In genomic region chr14:103444837-103445524, GRCh38 we compare ENCODE assay signal across 10 cellular contexts. TPM values are rescaled to one million over a fixed set of nuclear protein-coding genes. Genes with fewer than 3 reads are reported as not detected.
A peak's percentile ranks its signal among the peaks of the same experiment; 100 is the strongest.
DNase-seq lines count a peak whose midpoint lies in the region; ATAC-seq, FAIRE-seq and TF ChIP-seq lines count a peak whose summit lies in the region.
"Had no signal": no experiment of that assay in that cellular context is flagged by ENCODE, and none has a peak within 500 bp of the region (broad histone marks: within the 10 kb centered on the region; RNA-seq: fewer than 3 reads in every experiment).

No MANE protein-coding gene starts in this region.

- peaks cover 0 to 2% (median 0%) of the 10 kb centered on the region in 3 donors for H3K27me3 Mint-ChIP-seq in immature natural killer cell (ENCODE audit: low read depth in 3 of 3)

- peaks cover 0 to 1% (median 0%) of the 10 kb centered on the region in 6 donors for H3K9me3 Mint-ChIP-seq in immature natural killer cell

- DNase-seq in Right ventricle myocardium inferior (ENCODE audit: missing footprints), result no peak
- no peak for DNase-seq in cardiac septum (ENCODE audit: low spot score)
- DNase-seq in cerebellar cortex (ENCODE audit: low spot score), result peak; percentile 27
- DNase-seq in immature natural killer cell, result no peak
- no peak for DNase-seq in SKM-1 (lab: John Stamatoyannopoulos, UW; ENCODE audit: unreplicated experiment)
- no peak for DNase-seq in esophagus muscularis mucosa (ENCODE audit: extremely low spot score)
- no peak for DNase-seq in aorta
- DNase-seq in HTR-8/SVneo (ENCODE audit: insufficient read length, low spot score), result no peak
- DNase-seq: GF-D8, T1000 had no signal

- H3K27ac Mint-ChIP-seq in immature natural killer cell, result peak overlapping the region in 5 of 6 donors; percentile 4 to 53 (median 40)

- TF ChIP-seq EP300 in esophagus muscularis mucosa (IDR thresholded peaks at IDR 0.05), result no peak

- no peak for TF ChIP-seq POLR2A in esophagus muscularis mucosa (IDR thresholded peaks at IDR 0.05; ENCODE audit: low read depth)

- H3K9me3 ChIP-seq in esophagus muscularis mucosa, result no peaks in the 10 kb centered on the region
- no peaks in the 10 kb centered on the region for H3K9me3 ChIP-seq in aorta (ENCODE audit: control insufficient read depth, low read length)

- intact Hi-C loops in Right ventricle myocardium inferior (cut with DNase I) (loop anchor here (5.0 kb wide), 1 partner anchor 53 kb away; no protein-coding TSS in a partner anchor), cardiac septum (cut with DNase I) (no loop called here), esophagus muscularis mucosa (cut with DNase I) (no loop called here), aorta (cut with DNase I) (no loop called here)

- peak; percentile 60 for ATAC-seq in Right ventricle myocardium inferior
- ATAC-seq in aorta (ENCODE audit: low FRiP score), result no peak

- TF ChIP-seq CTCF in esophagus muscularis mucosa (IDR thresholded peaks at IDR 0.05), result no peak

- H3K27me3 ChIP-seq in esophagus muscularis mucosa (no peaks in the 10 kb centered on the region), aorta (ENCODE audit: control insufficient read depth in 1 of 2, insufficient read depth in 2 of 2, low read length in 1 of 2) (no peaks in the 10 kb centered on the region)

- no peak overlapping the region for H3K27ac ChIP-seq in esophagus muscularis mucosa (replicated peaks in 1 of 4)
- no peak overlapping the region for H3K27ac ChIP-seq in aorta (ENCODE audit: low read depth in 1 of 2, low read length in 2 of 2)

- no peak for FAIRE-seq in HTR-8/SVneo (lab: Jason Lieb, UNC)

- peaks cover 4 to 37% (median 23%) of the 10 kb centered on the region in 4 donors for H3K4me1 ChIP-seq in esophagus muscularis mucosa
- no peaks in the 10 kb centered on the region for H3K4me1 ChIP-seq in aorta (ENCODE audit: control insufficient read depth in 1 of 2, insufficient read depth in 2 of 2, low read length in 2 of 2)

- peaks cover 0 to 3% (median 0%) of the 10 kb centered on the region in 3 donors for H3K36me3 Mint-ChIP-seq in immature natural killer cell

- no peak overlapping the region for H3K4me3 ChIP-seq in esophagus muscularis mucosa
- H3K4me3 ChIP-seq in aorta (ENCODE audit: low read length in 2 of 2), result no peak overlapping the region

- 71% methylated on average over 4 of the region's 4 CpGs for WGBS in esophagus muscularis mucosa
- 70 to 79% methylated on average over 4 of the region's 4 CpGs for WGBS in aorta, 2 donors

- H3K4me1 Mint-ChIP-seq in immature natural killer cell, result peaks cover 51 to 79% of the 10 kb centered on the region in 2 donors

- H3K4me3 Mint-ChIP-seq in immature natural killer cell, result no peak overlapping the region

- peaks cover 0 to 8% (median 6%) of the 10 kb centered on the region in 4 donors for H3K36me3 ChIP-seq in esophagus muscularis mucosa
- no peaks in the 10 kb centered on the region for H3K36me3 ChIP-seq in aorta (ENCODE audit: control insufficient read depth in 1 of 2, insufficient read depth in 2 of 2, low read length in 1 of 2)

RNA-seq across cellular contexts. Expression of gene MARK3, which starts 59.8 kb away (rescaled TPM):
- total RNA-seq in Right ventricle myocardium inferior, result 123 TPM
- total RNA-seq in cardiac septum, result 69.4 TPM
- polyA plus RNA-seq in immature natural killer cell, result 10 to 100 TPM; 23.4 to 44.1 (median 25.7) TPM
- total RNA-seq in esophagus muscularis mucosa, result 10 to 100 TPM; 57.4 to 78.1 (median 68.1) TPM
- total RNA-seq in aorta, result 100 to 1,000 TPM in 1 of 2 donors, 10 to 100 TPM in 1; 77.3 to 121 TPM
- 10 to 100 TPM; 21.7 to 94.6 TPM for polyA plus RNA-seq in aorta
